In genomic region chr5:161847896-161848510, GRCh38 we compare ENCODE assay signal across 9 cellular contexts. TPM values are rescaled to one million over a fixed set of nuclear protein-coding genes. Genes with fewer than 3 reads are reported as not detected.
DNase-seq lines count a peak whose midpoint lies in the region; ATAC-seq and TF ChIP-seq lines count a peak whose summit lies in the region.
"Had no signal": no experiment of that assay in that cellular context is flagged by ENCODE, and none has a peak within 500 bp of the region (broad histone marks: within the 10 kb centered on the region; RNA-seq: fewer than 3 reads in every experiment).

GABRA1 (plus strand) TSS chr5:161848120; CDS start chr5:161850811, 2,691 bp downstream.

- intact Hi-C loops in heart right ventricle (cut with DNase I) (no loop called here), body of pancreas (cut with DNase I) (no loop called here)

- H3K4me3 ChIP-seq in cardiac muscle cell (peak within 1 kb of the TSS; percentile 15), heart right ventricle (peak within 1 kb of the TSS in 1 of 10 donors; percentile 5), body of pancreas (no peak within 1 kb of the TSS), kidney epithelial cell (ENCODE audit: low read depth, low read length) (peak within 1 kb of the TSS; percentile 2)

- no peak within 1 kb of the TSS for H3K27ac ChIP-seq in cardiac muscle cell
- no peak within 1 kb of the TSS for H3K27ac ChIP-seq in heart right ventricle
- H3K27ac ChIP-seq in body of pancreas, result no peak within 1 kb of the TSS
- peak within 1 kb of the TSS; percentile 50 for H3K27ac ChIP-seq in temporal lobe (ENCODE audit: low read depth, low read length)

- DNase-seq in cardiac muscle cell (ENCODE audit: low read depth in 1 of 2, low spot score in 1 of 2) (peak; percentile 3 to 62), heart right ventricle (no peak), body of pancreas (no peak), kidney epithelial cell (ENCODE audit: low read depth) (no peak), NCI-H146 treated with DMSO at 0.1 percent for 48 hours (lab: John Stamatoyannopoulos, UW; ENCODE audit: unreplicated experiment) (no peak), COLO668 (lab: John Stamatoyannopoulos, UW; ENCODE audit: unreplicated experiment) (no peak)
- DNase-seq: activated CD4-positive, alpha-beta T cell treated with anti-CD3 and anti-CD28 coated beads, Interleukin-2, amount 10 ng/mL, durations not matched to agents 7 days and 5 days had no signal

- TF ChIP-seq CTCF in cardiac muscle cell (IDR thresholded peaks at IDR 0.05; ENCODE audit: low read depth, low read length) (no peak), heart right ventricle (IDR thresholded peaks at IDR 0.05) (no peak), body of pancreas (IDR thresholded peaks at IDR 0.05) (no peak), kidney epithelial cell (IDR thresholded peaks at IDR 0.05; ENCODE audit: insufficient read depth, low read length, poor library complexity, severe bottlenecking) (no peak)

- H3K4me1 ChIP-seq in cardiac muscle cell (ENCODE audit: low read depth) (no peaks in the 10 kb centered on the region), heart right ventricle (no peaks in the 10 kb centered on the region), body of pancreas (peaks cover 12% of the 10 kb centered on the region)

- H3K9me3 ChIP-seq in cardiac muscle cell (ENCODE audit: low read depth) (no peaks in the 10 kb centered on the region), heart right ventricle (no peaks in the 10 kb centered on the region), body of pancreas (no peaks in the 10 kb centered on the region)

- ATAC-seq in heart right ventricle (no peak), body of pancreas (peak; percentile 40), GM19395 (IDR thresholded peaks at IDR 0.05; ENCODE audit: unreplicated experiment) (no peak)

- no peak for TF ChIP-seq POLR2A in body of pancreas (IDR thresholded peaks at IDR 0.05)

- no peaks in the 10 kb centered on the region for H3K36me3 ChIP-seq in cardiac muscle cell
- no peaks in the 10 kb centered on the region for H3K36me3 ChIP-seq in heart right ventricle
- no peaks in the 10 kb centered on the region for H3K36me3 ChIP-seq in body of pancreas (replicated peaks in 1 of 2; ENCODE audit: insufficient read depth in 1 of 2, low read depth in 2 of 2)
- no peaks in the 10 kb centered on the region for H3K36me3 ChIP-seq in kidney epithelial cell (ENCODE audit: control insufficient read depth, insufficient read depth, low read length)

- H3K27me3 ChIP-seq in cardiac muscle cell (peaks cover 43% of the 10 kb centered on the region), heart right ventricle (peaks cover 0 to 56% (median 35%) of the 10 kb centered on the region in 7 donors), body of pancreas (peaks cover 0 to 9% of the 10 kb centered on the region in 2 donors), kidney epithelial cell (ENCODE audit: control insufficient read depth, insufficient read depth, low read length) (peaks cover 11% of the 10 kb centered on the region)

- 1 to 2% methylated on average over 21 of the region's 21 CpGs for WGBS in heart right ventricle, 2 donors
- WGBS in body of pancreas, 2 donors, result 1% methylated on average over 21 of the region's 21 CpGs

RNA-seq across cellular contexts. Expression of gene GABRA1, which starts in this region (rescaled TPM):
- total RNA-seq in cardiac muscle cell (not detected in 2 replicates), heart right ventricle (not detected), body of pancreas (not detected), kidney epithelial cell (not detected in 2 replicates), temporal lobe (19.4 TPM)
- polyA plus RNA-seq in cardiac muscle cell (not detected in 2 replicates), heart right ventricle (not detected)
- total RNA-seq: activated CD4-positive, alpha-beta T cell treated with anti-CD3 and anti-CD28 coated beads, Interleukin-2, amount 10 ng/mL, durations not matched to agents 7 days and 5 days had no signal

Comparison
In these comparisons a context has a peak if more than half of its experiments do, and no peak if none do; other contexts are left out.
1. RNA of gene GABRA1 (total RNA-seq): 19.4 TPM in temporal lobe (single experiment); not detected in cardiac muscle cell, not detected in heart right ventricle, not detected in body of pancreas and not detected in kidney epithelial cell; every median in the first group is over 10 times any median in the second.
2. Peak in DNase-seq and H3K4me3 ChIP-seq in cardiac muscle cell; RNA of the gene not detected or under 1 TPM.
3. Peak in ATAC-seq in body of pancreas; RNA of the gene not detected or under 1 TPM.